In genomic region chr18:24274822-24275221, GRCh38 we compare ENCODE assay signal across 18 cellular contexts.
A peak's percentile ranks its signal among the peaks of the same experiment; 100 is the strongest.
DNase-seq lines count a peak whose midpoint lies in the region; ATAC-seq and TF ChIP-seq lines count a peak whose summit lies in the region.
"Had no signal": no experiment of that assay in that cellular context is flagged by ENCODE, and none has a peak within 500 bp of the region (broad histone marks: within the 10 kb centered on the region; RNA-seq: fewer than 3 reads in every experiment).

No MANE protein-coding gene starts in this region.

- peak overlapping the region in 3 of 5 donors; percentile 21 to 72 (median 45) for H3K27ac ChIP-seq in adrenal gland
- H3K27ac ChIP-seq in upper lobe of right lung: peak overlapping the region; percentile 72
- H3K27ac ChIP-seq in ovary: no peak overlapping the region
- H3K27ac ChIP-seq: A549, BLaER1 had no signal

- no peak for TF ChIP-seq CTCF in adrenal gland (IDR thresholded peaks at IDR 0.05)
- TF ChIP-seq CTCF in upper lobe of right lung (IDR thresholded peaks at IDR 0.05): no peak
- TF ChIP-seq CTCF in ovary (IDR thresholded peaks at IDR 0.05): no peak

- intact Hi-C loops in Right ventricle myocardium inferior (cut with DNase I): no loop called here
- intact Hi-C loops in cardiac septum (cut with DNase I): loop anchor here (5.0 kb wide), 1 partner anchor 43 kb away; no protein-coding TSS in a partner anchor
- intact Hi-C loops in adrenal gland (cut with DNase I): loop anchor here in 1 of 2 donors (5.0 kb wide), 1 partner anchor 98 kb away; no protein-coding TSS in a partner anchor
- intact Hi-C loops in upper lobe of right lung (cut with DNase I): no loop called here
- intact Hi-C loops in ovary (cut with DNase I): no loop called here

- H3K9me3 ChIP-seq in adrenal gland (replicated peaks in 1 of 3): no peaks in the 10 kb centered on the region
- H3K9me3 ChIP-seq in upper lobe of right lung: no peaks in the 10 kb centered on the region
- no peaks in the 10 kb centered on the region for H3K9me3 ChIP-seq in ovary
- H3K9me3 ChIP-seq: A549, BLaER1, right lobe of liver had no signal

- H3K27me3 ChIP-seq in adrenal gland: no peaks in the 10 kb centered on the region
- H3K27me3 ChIP-seq in upper lobe of right lung: no peaks in the 10 kb centered on the region
- no peaks in the 10 kb centered on the region for H3K27me3 ChIP-seq in ovary
- H3K27me3 ChIP-seq: right lobe of liver had no signal

- no peak for TF ChIP-seq EP300 in ovary (IDR thresholded peaks at IDR 0.05)

- ATAC-seq in Right ventricle myocardium inferior (no peak), upper lobe of right lung (peak; percentile 36), GM21526 (IDR thresholded peaks at IDR 0.05; ENCODE audit: low FRiP score, unreplicated experiment) (no peak), HG03159 (IDR thresholded peaks at IDR 0.05; ENCODE audit: unreplicated experiment) (no peak)
- ATAC-seq: A549; effector memory CD8-positive, alpha-beta T cell; HepG2 had no signal

- 65 to 75% (median 75%) methylated on average over 5 of the region's 5 CpGs for WGBS in adrenal gland, 4 donors
- 82 to 88% (median 85%) methylated on average over 5 of the region's 5 CpGs for WGBS in ovary, 3 donors

- H3K4me3 ChIP-seq in adrenal gland: no peak overlapping the region
- H3K4me3 ChIP-seq in upper lobe of right lung: no peak overlapping the region
- no peak overlapping the region for H3K4me3 ChIP-seq in ovary
- H3K4me3 ChIP-seq: A549, BLaER1, right lobe of liver had no signal

- H3K4me1 ChIP-seq in adrenal gland (replicated peaks in 1 of 2) (peaks cover 5 to 47% of the 10 kb centered on the region in 2 donors), upper lobe of right lung (peaks cover 19% of the 10 kb centered on the region), ovary (ENCODE audit: insufficient read depth) (peaks cover 1% of the 10 kb centered on the region)

- DNase-seq in Right ventricle myocardium inferior (ENCODE audit: missing footprints): peak; percentile 51
- no peak for DNase-seq in cardiac septum (ENCODE audit: low spot score)
- DNase-seq in adrenal gland: peak in 6 of 7 donors; percentile 36 to 72 (median 46)
- DNase-seq in medulla oblongata (ENCODE audit: extremely low spot score): peak; percentile 53
- DNase-seq in upper lobe of right lung: no peak
- DNase-seq in ovary: no peak
- DNase-seq: activated naive CD4-positive, alpha-beta T cell; effector memory CD8-positive, alpha-beta T cell; H9; NCI-H1694 treated with DMSO at 0.1 percent for 48 hours; nucleus accumbens; right lobe of liver; SW 1271 had no signal

- H3K36me3 ChIP-seq in adrenal gland (replicated peaks in 1 of 2) (no peaks in the 10 kb centered on the region), upper lobe of right lung (no peaks in the 10 kb centered on the region), ovary (no peaks in the 10 kb centered on the region)
- H3K36me3 ChIP-seq: right lobe of liver had no signal

- TF ChIP-seq POLR2A in adrenal gland (IDR thresholded peaks at IDR 0.05) (no peak), ovary (IDR thresholded peaks at IDR 0.05) (no peak)

Comparison
In these comparisons a context has a peak if more than half of its experiments do, and no peak if none do; other contexts are left out.
1. DNase-seq: peak in Right ventricle myocardium inferior (single experiment), adrenal gland (6 of 7) and medulla oblongata (single experiment); none in cardiac septum (single experiment), upper lobe of right lung (single experiment) and ovary (0 of 5).
2. H3K27ac ChIP-seq: peak in adrenal gland (3 of 5) and upper lobe of right lung (single experiment); none in ovary (0 of 2).